In the genomic region with DNA sequence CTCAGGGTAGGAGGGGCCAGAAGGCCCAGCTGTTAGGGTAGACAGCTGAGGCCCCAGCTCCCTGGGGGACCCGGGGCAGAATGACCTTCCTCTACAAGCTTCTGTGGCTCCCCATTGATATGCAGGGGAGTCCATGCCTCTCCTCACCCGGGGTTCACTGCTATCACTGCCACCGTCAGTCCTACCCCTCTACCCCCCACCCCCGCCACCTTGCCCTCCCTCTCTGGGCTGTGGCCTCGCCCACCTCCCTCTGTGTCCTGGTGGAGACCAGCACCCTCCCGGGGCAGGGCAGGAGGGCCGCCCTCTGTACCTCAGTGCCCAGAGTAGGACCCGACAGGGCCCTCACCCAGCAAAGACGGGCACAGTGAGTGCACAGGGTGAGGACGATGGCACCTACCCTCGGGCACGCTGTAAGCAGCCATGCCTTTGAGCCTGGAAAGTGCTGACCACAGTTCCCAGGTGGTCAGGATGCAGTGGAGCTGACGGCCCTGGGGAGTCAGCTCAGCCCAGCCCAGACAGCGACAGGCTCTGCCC, we compare ENCODE assay signal across 17 cellular contexts.
"Had no signal": no experiment of that assay in that cellular context is flagged by ENCODE, and none has a peak within 500 bp of the region (broad histone marks: within the 10 kb centered on the region; RNA-seq: fewer than 3 reads in every experiment).

No MANE protein-coding gene starts in this region.

- H3K9me3 ChIP-seq: psoas muscle, right lobe of liver, upper lobe of left lung had no signal

- ATAC-seq: natural killer cell treated with Interleukin-12 subunit alpha and Interleukin-12 subunit beta and Interleukin-15 and Interleukin-18, amount 100 ng/mL, for 72 hours had no signal

- H3K4me1 ChIP-seq: foreskin keratinocyte, psoas muscle, right lobe of liver had no signal

- H3K4me3 Mint-ChIP-seq: activated CD4-positive, alpha-beta T cell treated with anti-CD3 and anti-CD28 coated beads, Interleukin-2, amount 10 ng/mL, durations not matched to agents 7 days and 5 days; activated naive CD8-positive, alpha-beta T cell treated with anti-CD3 and anti-CD28 coated beads for 36 hours; central memory CD8-positive, alpha-beta T cell; natural killer cell treated with Interleukin-12 subunit alpha and Interleukin-12 subunit beta and Interleukin-15 and Interleukin-18, amount 100 ng/mL, for 72 hours had no signal

- H3K36me3 ChIP-seq: right lobe of liver, upper lobe of left lung had no signal

- H3K27me3 ChIP-seq: foreskin keratinocyte, right lobe of liver, upper lobe of left lung had no signal

- H3K9me3 Mint-ChIP-seq: natural killer cell treated with Interleukin-12 subunit alpha and Interleukin-12 subunit beta and Interleukin-15 and Interleukin-18, amount 100 ng/mL, for 72 hours had no signal

- H3K4me1 Mint-ChIP-seq: activated CD4-positive, alpha-beta T cell treated with anti-CD3 and anti-CD28 coated beads, Interleukin-2, amount 10 ng/mL, durations not matched to agents 7 days and 5 days had no signal

- FAIRE-seq: TTC549 had no signal

- H3K27ac ChIP-seq: foreskin keratinocyte, psoas muscle, right lobe of liver, upper lobe of left lung had no signal

- H3K27ac Mint-ChIP-seq: activated CD4-positive, alpha-beta T cell treated with anti-CD3 and anti-CD28 coated beads, Interleukin-2, amount 10 ng/mL, durations not matched to agents 7 days and 5 days; activated naive CD8-positive, alpha-beta T cell treated with anti-CD3 and anti-CD28 coated beads for 36 hours; natural killer cell treated with Interleukin-12 subunit alpha and Interleukin-12 subunit beta and Interleukin-15 and Interleukin-18, amount 100 ng/mL, for 72 hours had no signal

- H3K36me3 Mint-ChIP-seq: brain; natural killer cell treated with Interleukin-12 subunit alpha and Interleukin-12 subunit beta and Interleukin-15 and Interleukin-18, amount 100 ng/mL, for 72 hours had no signal

- H3K4me3 ChIP-seq: psoas muscle, right lobe of liver, upper lobe of left lung had no signal

- DNase-seq: activated CD4-positive, alpha-beta T cell treated with anti-CD3 and anti-CD28 coated beads, Interleukin-2, amount 10 ng/mL, durations not matched to agents 7 days and 5 days; activated CD4-positive, CD25-positive, alpha-beta regulatory T cell; activated CD8-positive, alpha-beta memory T cell treated with anti-CD3 and anti-CD28 coated beads, Interleukin-2, amount 50 U/mL, for 48 hours; activated naive CD8-positive, alpha-beta T cell treated with anti-CD3 and anti-CD28 coated beads for 36 hours; cortex of kidney; effector CD8-positive, alpha-beta T cell; foreskin keratinocyte; kidney glomerular epithelial cell; psoas muscle; right lobe of liver; stimulated activated CD4-positive, alpha-beta T cell treated with anti-CD3 and anti-CD28 coated beads, Interleukin-1b, Interleukin-23, amount 100 ng/mL, for 48 hours; T-helper 2 cell; upper lobe of left lung had no signal
